1 cellular context compared by ENCODE assay signal in genomic region chr18:50074404-50074803, GRCh38.
TF ChIP-seq lines count a peak whose summit lies in the region.

No MANE protein-coding gene starts in this region.

TF ChIP-seq in GM23338, 12 proteins besides CTCF, POLR2A, EP300 and RAD21:
- TF ChIP-seq ZNF462 (CRISPR knock-in tag; IDR thresholded peaks at IDR 0.05) (peak; percentile 61; the same call in 1 of the 2 replicates), POLR2AphosphoS5 (IDR thresholded peaks at IDR 0.05; ENCODE audit: low read depth) (no peak)
TF ChIP-seq in GM23338: peak in this region for 1.
